ENCODE assay signal across 1 cellular context in the genomic region with DNA sequence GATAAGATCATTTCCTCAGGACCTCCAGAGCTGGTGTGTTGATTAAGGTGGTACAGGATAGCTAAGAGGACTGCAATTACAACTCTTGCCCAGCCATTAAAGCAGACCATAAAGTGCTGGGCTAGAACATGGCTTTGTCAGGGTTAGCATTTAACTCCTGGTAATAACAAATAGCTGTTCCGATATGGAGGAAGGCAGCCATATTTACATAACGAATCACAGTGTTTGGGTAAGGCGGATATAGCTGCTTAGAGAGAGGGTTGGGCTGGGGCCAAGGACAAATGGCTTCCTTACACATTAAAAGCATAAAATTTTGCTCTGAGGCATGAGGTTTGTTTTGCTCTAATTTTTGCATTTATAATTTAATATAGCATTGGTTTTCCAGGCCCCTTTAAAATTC.
TF ChIP-seq lines count a peak whose summit lies in the region.

No MANE protein-coding gene starts in this region.

TF ChIP-seq in HepG2, 621 proteins besides CTCF, POLR2A, EP300 and RAD21 (continued from another document and continues in another):
- TF ChIP-seq ETV5 (CRISPR knock-in tag; IDR thresholded peaks at IDR 0.05; ENCODE audit: borderline replicate concordance): peak; percentile 68; the same call in 1 of the 2 replicates
- TF ChIP-seq, protein P1, sequence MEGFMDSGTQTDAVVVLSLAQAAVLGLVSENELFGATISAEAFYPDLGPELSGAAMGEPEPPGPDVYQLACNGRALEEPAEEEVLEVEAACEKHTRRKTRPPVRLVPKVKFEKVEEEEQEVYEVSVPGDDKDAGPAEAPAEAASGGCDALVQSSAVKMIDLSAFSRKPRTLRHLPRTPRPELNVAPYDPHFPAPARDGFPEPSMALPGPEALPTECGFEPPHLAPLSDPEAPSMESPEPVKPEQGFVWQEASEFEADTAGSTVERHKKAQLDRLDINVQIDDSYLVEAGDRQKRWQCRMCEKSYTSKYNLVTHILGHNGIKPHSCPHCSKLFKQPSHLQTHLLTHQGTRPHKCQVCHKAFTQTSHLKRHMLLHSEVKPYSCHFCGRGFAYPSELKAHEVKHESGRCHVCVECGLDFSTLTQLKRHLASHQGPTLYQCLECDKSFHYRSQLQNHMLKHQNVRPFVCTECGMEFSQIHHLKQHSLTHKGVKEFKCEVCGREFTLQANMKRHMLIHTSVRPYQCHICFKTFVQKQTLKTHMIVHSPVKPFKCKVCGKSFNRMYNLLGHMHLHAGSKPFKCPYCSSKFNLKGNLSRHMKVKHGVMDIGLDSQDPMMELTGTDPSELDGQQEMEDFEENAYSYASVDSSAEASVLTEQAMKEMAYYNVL (CRISPR knock-in tag; IDR thresholded peaks at IDR 0.05; ENCODE audit: borderline replicate concordance): no peak
- TF ChIP-seq SMC3 (IDR thresholded peaks at IDR 0.05; ENCODE audit: low read length): no peak
- TF ChIP-seq ZNF329 (CRISPR knock-in tag; IDR thresholded peaks at IDR 0.05; ENCODE audit: low read depth): no peak
- TF ChIP-seq NR1H2 (CRISPR knock-in tag; IDR thresholded peaks at IDR 0.05; ENCODE audit: borderline replicate concordance, low read depth): no peak
- TF ChIP-seq CAMTA2 (CRISPR knock-in tag; IDR thresholded peaks at IDR 0.05; ENCODE audit: borderline replicate concordance): no peak
- no peak for TF ChIP-seq RARG (CRISPR knock-in tag; IDR thresholded peaks at IDR 0.05; ENCODE audit: low read depth)
- TF ChIP-seq SAFB2 (CRISPR knock-in tag; IDR thresholded peaks at IDR 0.05; ENCODE audit: borderline replicate concordance, low read depth): no peak
- TF ChIP-seq, protein P2, sequence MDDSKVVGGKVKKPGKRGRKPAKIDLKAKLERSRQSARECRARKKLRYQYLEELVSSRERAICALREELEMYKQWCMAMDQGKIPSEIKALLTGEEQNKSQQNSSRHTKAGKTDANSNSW (CRISPR knock-in tag; IDR thresholded peaks at IDR 0.05; ENCODE audit: borderline replicate concordance): no peak
- 0 out of 2 replicates have a peak, but pooled peaks have one; percentile 34 for TF ChIP-seq KAT8 (CRISPR knock-in tag; IDR thresholded peaks at IDR 0.05)
- TF ChIP-seq ZNF781 (CRISPR knock-in tag; IDR thresholded peaks at IDR 0.05; ENCODE audit: borderline replicate concordance, not compliant biosample characterization): no peak
- TF ChIP-seq, protein P3, sequence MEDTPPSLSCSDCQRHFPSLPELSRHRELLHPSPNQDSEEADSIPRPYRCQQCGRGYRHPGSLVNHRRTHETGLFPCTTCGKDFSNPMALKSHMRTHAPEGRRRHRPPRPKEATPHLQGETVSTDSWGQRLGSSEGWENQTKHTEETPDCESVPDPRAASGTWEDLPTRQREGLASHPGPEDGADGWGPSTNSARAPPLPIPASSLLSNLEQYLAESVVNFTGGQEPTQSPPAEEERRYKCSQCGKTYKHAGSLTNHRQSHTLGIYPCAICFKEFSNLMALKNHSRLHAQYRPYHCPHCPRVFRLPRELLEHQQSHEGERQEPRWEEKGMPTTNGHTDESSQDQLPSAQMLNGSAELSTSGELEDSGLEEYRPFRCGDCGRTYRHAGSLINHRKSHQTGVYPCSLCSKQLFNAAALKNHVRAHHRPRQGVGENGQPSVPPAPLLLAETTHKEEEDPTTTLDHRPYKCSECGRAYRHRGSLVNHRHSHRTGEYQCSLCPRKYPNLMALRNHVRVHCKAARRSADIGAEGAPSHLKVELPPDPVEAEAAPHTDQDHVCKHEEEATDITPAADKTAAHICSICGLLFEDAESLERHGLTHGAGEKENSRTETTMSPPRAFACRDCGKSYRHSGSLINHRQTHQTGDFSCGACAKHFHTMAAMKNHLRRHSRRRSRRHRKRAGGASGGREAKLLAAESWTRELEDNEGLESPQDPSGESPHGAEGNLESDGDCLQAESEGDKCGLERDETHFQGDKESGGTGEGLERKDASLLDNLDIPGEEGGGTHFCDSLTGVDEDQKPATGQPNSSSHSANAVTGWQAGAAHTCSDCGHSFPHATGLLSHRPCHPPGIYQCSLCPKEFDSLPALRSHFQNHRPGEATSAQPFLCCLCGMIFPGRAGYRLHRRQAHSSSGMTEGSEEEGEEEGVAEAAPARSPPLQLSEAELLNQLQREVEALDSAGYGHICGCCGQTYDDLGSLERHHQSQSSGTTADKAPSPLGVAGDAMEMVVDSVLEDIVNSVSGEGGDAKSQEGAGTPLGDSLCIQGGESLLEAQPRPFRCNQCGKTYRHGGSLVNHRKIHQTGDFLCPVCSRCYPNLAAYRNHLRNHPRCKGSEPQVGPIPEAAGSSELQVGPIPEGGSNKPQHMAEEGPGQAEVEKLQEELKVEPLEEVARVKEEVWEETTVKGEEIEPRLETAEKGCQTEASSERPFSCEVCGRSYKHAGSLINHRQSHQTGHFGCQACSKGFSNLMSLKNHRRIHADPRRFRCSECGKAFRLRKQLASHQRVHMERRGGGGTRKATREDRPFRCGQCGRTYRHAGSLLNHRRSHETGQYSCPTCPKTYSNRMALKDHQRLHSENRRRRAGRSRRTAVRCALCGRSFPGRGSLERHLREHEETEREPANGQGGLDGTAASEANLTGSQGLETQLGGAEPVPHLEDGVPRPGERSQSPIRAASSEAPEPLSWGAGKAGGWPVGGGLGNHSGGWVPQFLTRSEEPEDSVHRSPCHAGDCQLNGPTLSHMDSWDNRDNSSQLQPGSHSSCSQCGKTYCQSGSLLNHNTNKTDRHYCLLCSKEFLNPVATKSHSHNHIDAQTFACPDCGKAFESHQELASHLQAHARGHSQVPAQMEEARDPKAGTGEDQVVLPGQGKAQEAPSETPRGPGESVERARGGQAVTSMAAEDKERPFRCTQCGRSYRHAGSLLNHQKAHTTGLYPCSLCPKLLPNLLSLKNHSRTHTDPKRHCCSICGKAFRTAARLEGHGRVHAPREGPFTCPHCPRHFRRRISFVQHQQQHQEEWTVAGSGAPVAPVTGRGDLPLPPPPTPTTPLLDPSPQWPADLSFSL (CRISPR knock-in tag; IDR thresholded peaks at IDR 0.05): no peak
- no peak for TF ChIP-seq ZNF337 (CRISPR knock-in tag; IDR thresholded peaks at IDR 0.05; ENCODE audit: borderline replicate concordance, low read depth)
- peak; percentile 72 for TF ChIP-seq NCOA2 (CRISPR knock-in tag; IDR thresholded peaks at IDR 0.05)
- TF ChIP-seq, protein P4, sequence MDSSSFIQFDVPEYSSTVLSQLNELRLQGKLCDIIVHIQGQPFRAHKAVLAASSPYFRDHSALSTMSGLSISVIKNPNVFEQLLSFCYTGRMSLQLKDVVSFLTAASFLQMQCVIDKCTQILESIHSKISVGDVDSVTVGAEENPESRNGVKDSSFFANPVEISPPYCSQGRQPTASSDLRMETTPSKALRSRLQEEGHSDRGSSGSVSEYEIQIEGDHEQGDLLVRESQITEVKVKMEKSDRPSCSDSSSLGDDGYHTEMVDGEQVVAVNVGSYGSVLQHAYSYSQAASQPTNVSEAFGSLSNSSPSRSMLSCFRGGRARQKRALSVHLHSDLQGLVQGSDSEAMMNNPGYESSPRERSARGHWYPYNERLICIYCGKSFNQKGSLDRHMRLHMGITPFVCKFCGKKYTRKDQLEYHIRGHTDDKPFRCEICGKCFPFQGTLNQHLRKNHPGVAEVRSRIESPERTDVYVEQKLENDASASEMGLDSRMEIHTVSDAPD (CRISPR knock-in tag; IDR thresholded peaks at IDR 0.05): no peak
- TF ChIP-seq, protein P5, sequence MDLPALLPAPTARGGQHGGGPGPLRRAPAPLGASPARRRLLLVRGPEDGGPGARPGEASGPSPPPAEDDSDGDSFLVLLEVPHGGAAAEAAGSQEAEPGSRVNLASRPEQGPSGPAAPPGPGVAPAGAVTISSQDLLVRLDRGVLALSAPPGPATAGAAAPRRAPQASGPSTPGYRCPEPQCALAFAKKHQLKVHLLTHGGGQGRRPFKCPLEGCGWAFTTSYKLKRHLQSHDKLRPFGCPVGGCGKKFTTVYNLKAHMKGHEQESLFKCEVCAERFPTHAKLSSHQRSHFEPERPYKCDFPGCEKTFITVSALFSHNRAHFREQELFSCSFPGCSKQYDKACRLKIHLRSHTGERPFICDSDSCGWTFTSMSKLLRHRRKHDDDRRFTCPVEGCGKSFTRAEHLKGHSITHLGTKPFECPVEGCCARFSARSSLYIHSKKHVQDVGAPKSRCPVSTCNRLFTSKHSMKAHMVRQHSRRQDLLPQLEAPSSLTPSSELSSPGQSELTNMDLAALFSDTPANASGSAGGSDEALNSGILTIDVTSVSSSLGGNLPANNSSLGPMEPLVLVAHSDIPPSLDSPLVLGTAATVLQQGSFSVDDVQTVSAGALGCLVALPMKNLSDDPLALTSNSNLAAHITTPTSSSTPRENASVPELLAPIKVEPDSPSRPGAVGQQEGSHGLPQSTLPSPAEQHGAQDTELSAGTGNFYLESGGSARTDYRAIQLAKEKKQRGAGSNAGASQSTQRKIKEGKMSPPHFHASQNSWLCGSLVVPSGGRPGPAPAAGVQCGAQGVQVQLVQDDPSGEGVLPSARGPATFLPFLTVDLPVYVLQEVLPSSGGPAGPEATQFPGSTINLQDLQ (CRISPR knock-in tag; IDR thresholded peaks at IDR 0.05): no peak
- peak; percentile 62; the same call in 1 of the 2 replicates for TF ChIP-seq SOX5 (CRISPR knock-in tag; IDR thresholded peaks at IDR 0.05; ENCODE audit: borderline replicate concordance)
- TF ChIP-seq ZNF549 (CRISPR knock-in tag; IDR thresholded peaks at IDR 0.05): no peak
- no peak for TF ChIP-seq ZNF225 (CRISPR knock-in tag; IDR thresholded peaks at IDR 0.05)
- TF ChIP-seq, protein P6, sequence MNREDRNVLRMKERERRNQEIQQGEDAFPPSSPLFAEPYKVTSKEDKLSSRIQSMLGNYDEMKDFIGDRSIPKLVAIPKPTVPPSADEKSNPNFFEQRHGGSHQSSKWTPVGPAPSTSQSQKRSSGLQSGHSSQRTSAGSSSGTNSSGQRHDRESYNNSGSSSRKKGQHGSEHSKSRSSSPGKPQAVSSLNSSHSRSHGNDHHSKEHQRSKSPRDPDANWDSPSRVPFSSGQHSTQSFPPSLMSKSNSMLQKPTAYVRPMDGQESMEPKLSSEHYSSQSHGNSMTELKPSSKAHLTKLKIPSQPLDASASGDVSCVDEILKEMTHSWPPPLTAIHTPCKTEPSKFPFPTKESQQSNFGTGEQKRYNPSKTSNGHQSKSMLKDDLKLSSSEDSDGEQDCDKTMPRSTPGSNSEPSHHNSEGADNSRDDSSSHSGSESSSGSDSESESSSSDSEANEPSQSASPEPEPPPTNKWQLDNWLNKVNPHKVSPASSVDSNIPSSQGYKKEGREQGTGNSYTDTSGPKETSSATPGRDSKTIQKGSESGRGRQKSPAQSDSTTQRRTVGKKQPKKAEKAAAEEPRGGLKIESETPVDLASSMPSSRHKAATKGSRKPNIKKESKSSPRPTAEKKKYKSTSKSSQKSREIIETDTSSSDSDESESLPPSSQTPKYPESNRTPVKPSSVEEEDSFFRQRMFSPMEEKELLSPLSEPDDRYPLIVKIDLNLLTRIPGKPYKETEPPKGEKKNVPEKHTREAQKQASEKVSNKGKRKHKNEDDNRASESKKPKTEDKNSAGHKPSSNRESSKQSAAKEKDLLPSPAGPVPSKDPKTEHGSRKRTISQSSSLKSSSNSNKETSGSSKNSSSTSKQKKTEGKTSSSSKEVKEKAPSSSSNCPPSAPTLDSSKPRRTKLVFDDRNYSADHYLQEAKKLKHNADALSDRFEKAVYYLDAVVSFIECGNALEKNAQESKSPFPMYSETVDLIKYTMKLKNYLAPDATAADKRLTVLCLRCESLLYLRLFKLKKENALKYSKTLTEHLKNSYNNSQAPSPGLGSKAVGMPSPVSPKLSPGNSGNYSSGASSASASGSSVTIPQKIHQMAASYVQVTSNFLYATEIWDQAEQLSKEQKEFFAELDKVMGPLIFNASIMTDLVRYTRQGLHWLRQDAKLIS (CRISPR knock-in tag; IDR thresholded peaks at IDR 0.05): no peak
- TF ChIP-seq, protein P7, sequence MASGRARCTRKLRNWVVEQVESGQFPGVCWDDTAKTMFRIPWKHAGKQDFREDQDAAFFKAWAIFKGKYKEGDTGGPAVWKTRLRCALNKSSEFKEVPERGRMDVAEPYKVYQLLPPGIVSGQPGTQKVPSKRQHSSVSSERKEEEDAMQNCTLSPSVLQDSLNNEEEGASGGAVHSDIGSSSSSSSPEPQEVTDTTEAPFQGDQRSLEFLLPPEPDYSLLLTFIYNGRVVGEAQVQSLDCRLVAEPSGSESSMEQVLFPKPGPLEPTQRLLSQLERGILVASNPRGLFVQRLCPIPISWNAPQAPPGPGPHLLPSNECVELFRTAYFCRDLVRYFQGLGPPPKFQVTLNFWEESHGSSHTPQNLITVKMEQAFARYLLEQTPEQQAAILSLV (CRISPR knock-in tag; IDR thresholded peaks at IDR 0.05; ENCODE audit: borderline replicate concordance): no peak
- no peak for TF ChIP-seq TOE1 (CRISPR knock-in tag; IDR thresholded peaks at IDR 0.05)
- TF ChIP-seq SRSF4 (IDR thresholded peaks at IDR 0.05; ENCODE audit: low read depth, low read length, poor library complexity, severe bottlenecking): no peak
- peak; percentile 58; the same call in 1 of the 2 replicates for TF ChIP-seq HDAC2 (CRISPR knock-in tag; IDR thresholded peaks at IDR 0.05)
- TF ChIP-seq ZNF589 (CRISPR knock-in tag; conservative IDR thresholded peaks at IDR 0.05): no peak
- no peak for TF ChIP-seq ZBTB1 (CRISPR knock-in tag; IDR thresholded peaks at IDR 0.05; ENCODE audit: borderline replicate concordance)
- TF ChIP-seq, protein P8, sequence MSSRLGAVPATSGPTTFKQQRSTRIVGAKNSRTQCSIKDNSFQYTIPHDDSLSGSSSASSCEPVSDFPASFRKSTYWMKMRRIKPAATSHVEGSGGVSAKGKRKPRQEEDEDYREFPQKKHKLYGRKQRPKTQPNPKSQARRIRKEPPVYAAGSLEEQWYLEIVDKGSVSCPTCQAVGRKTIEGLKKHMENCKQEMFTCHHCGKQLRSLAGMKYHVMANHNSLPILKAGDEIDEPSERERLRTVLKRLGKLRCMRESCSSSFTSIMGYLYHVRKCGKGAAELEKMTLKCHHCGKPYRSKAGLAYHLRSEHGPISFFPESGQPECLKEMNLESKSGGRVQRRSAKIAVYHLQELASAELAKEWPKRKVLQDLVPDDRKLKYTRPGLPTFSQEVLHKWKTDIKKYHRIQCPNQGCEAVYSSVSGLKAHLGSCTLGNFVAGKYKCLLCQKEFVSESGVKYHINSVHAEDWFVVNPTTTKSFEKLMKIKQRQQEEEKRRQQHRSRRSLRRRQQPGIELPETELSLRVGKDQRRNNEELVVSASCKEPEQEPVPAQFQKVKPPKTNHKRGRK (CRISPR knock-in tag; IDR thresholded peaks at IDR 0.05): no peak
- TF ChIP-seq, protein P9, sequence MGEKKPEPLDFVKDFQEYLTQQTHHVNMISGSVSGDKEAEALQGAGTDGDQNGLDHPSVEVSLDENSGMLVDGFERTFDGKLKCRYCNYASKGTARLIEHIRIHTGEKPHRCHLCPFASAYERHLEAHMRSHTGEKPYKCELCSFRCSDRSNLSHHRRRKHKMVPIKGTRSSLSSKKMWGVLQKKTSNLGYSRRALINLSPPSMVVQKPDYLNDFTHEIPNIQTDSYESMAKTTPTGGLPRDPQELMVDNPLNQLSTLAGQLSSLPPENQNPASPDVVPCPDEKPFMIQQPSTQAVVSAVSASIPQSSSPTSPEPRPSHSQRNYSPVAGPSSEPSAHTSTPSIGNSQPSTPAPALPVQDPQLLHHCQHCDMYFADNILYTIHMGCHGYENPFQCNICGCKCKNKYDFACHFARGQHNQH (CRISPR knock-in tag; IDR thresholded peaks at IDR 0.05): no peak
- no peak for TF ChIP-seq ZNF816 (CRISPR knock-in tag; IDR thresholded peaks at IDR 0.05; ENCODE audit: borderline replicate concordance)
- TF ChIP-seq TRIM24 (CRISPR knock-in tag; IDR thresholded peaks at IDR 0.05): no peak
- no peak for TF ChIP-seq ESRRA (CRISPR knock-in tag; IDR thresholded peaks at IDR 0.05; ENCODE audit: low read depth)
- no peak for TF ChIP-seq POLR2G (IDR thresholded peaks at IDR 0.05; ENCODE audit: low read depth, low read length)
- no peak for TF ChIP-seq ZNF296 (CRISPR knock-in tag; conservative IDR thresholded peaks at IDR 0.05)
- TF ChIP-seq NR3C1 (CRISPR knock-in tag; IDR thresholded peaks at IDR 0.05): no peak
- no peak for TF ChIP-seq ZNF124 (CRISPR knock-in tag; IDR thresholded peaks at IDR 0.05)
- no peak for TF ChIP-seq ZNF557 (CRISPR knock-in tag; IDR thresholded peaks at IDR 0.05)
- TF ChIP-seq TEAD3 (CRISPR knock-in tag; optimal IDR thresholded peaks at IDR 0.05; ENCODE audit: borderline replicate concordance): no peak
